ENCODE assay signal across 8 cellular contexts in genomic region chr14:21011136-21011535, GRCh38. TPM values are rescaled to one million over a fixed set of nuclear protein-coding genes. Genes with fewer than 3 reads are reported as not detected.
"Had no signal": no experiment of that assay in that cellular context is flagged by ENCODE, and none has a peak within 500 bp of the region (broad histone marks: within the 10 kb centered on the region; RNA-seq: fewer than 3 reads in every experiment).

No MANE protein-coding gene starts in this region.

- H3K36me3 Mint-ChIP-seq: IgD-negative memory B cell had no signal

- H3K27ac ChIP-seq: HL-60 had no signal

- H3K9me3 Mint-ChIP-seq: GM23338, H9, HFFc6, IgD-negative memory B cell had no signal

- H3K27ac Mint-ChIP-seq: GM23338, H9, HFFc6 had no signal

- DNase-seq: H9, HFFc6 had no signal

- H3K4me3 ChIP-seq: GM23338 had no signal

- H3K4me1 Mint-ChIP-seq: IgD-negative memory B cell had no signal

- H3K4me3 Mint-ChIP-seq: GM23338, H9, HFFc6, IgD-negative memory B cell had no signal

RNA-seq across cellular contexts. Expression of gene SLC39A2, which starts 12.0 kb away (rescaled TPM):
- total RNA-seq: GM23338, H9 had no signal
- polyA plus RNA-seq: GM23338, IgD-negative memory B cell had no signal

RNA-seq across cellular contexts. Expression of gene TPPP2, which starts 18.9 kb away (rescaled TPM):
- total RNA-seq: GM23338, H1, H9, HFFc6, HT1080 had no signal
- polyA plus RNA-seq: GM23338, H1, IgD-negative memory B cell had no signal

RNA-seq across cellular contexts. Expression of gene RNASE13, which starts 23.5 kb away (rescaled TPM):
- total RNA-seq: GM23338, H1, H9, HepG2, HFFc6, HT1080 had no signal
- polyA plus RNA-seq: GM23338, H1, IgD-negative memory B cell had no signal
